Comparison of ENCODE assay signal across 23 cellular contexts in genomic region chr7:98828368-98828767, GRCh38. TPM values are rescaled to one million over a fixed set of nuclear protein-coding genes. Genes with fewer than 3 reads are reported as not detected.
"Had no signal": no experiment of that assay in that cellular context is flagged by ENCODE, and none has a peak within 500 bp of the region (broad histone marks: within the 10 kb centered on the region; RNA-seq: fewer than 3 reads in every experiment).

No MANE protein-coding gene starts in this region.

- H3K4me3 Mint-ChIP-seq: IgD-negative memory B cell had no signal

- H3K4me1 ChIP-seq: SJSA1 had no signal

- H3K27ac ChIP-seq: SJSA1, SK-N-MC had no signal

- H3K27me3 ChIP-seq: SJSA1 had no signal

- H3K9me3 Mint-ChIP-seq: IgD-negative memory B cell had no signal

- H3K4me3 ChIP-seq: SJSA1, SK-N-MC had no signal

- FAIRE-seq: RCC 7860 had no signal

- DNase-seq: Kasumi-1, KBM-7, MM.1S, NCI-H1092 treated with DMSO at 0.1 percent for 48 hours, NCI-H1436, NCI-H187, NCI-H2029, NCI-H2081 treated with DMSO at 0.1 percent for 48 hours, NCI-H2171, NCI-H226, NCI-H446, NCI-H510A, NCI-H524 treated with DMSO at 0.1 percent for 48 hours, NCI-H69, NCI-H774, Right ventricle myocardium superior, RPMI8226, SIG-M5 had no signal

- H3K9me3 ChIP-seq: SJSA1 had no signal

- H3K36me3 ChIP-seq: SJSA1 had no signal

- H3K4me1 Mint-ChIP-seq: IgD-negative memory B cell had no signal

RNA-seq across cellular contexts. Expression of gene TMEM130, which starts 41.4 kb away (rescaled TPM):
- total RNA-seq: HT1080, Right ventricle myocardium superior had no signal
- polyA plus RNA-seq: IgD-negative memory B cell had no signal
